13 cellular contexts compared by ENCODE assay signal in the genomic region with DNA sequence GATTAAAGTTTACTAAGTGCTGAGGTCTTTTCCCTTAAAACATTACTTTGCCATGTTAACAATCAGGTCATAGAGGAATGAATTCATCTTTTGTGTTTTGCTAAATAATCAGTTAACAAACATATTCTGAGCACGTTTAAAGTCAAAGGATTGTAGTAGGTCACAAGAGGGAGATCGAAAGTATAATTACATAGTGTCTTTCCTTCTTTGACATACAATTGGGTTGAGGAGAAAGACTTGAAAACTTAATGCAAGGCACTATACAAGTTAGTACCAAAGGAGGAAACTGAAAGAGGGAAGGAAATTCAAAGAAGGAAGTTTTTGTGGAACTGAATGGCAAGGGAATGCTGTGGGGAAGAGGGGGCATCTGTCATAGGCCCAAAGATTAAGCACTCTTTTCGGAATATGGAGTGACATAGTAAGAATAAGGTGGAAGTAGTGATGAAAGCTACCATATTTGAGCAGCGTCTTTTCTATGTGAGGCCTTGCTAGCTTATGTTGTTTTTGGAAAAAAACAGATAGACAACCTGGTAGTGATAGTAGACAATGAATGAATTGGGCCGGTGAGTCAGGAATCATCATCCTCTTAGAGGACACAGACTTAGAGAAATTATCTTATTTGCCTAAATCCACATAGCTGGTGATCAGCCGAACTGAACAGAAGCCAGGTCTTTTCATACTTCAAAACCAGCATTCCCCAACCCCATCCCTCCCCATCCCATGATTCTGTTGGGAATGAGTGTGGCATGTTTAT. TPM values are rescaled to one million over a fixed set of nuclear protein-coding genes. Genes with fewer than 3 reads are reported as not detected.
DNase-seq lines count a peak whose midpoint lies in the region; ATAC-seq, FAIRE-seq and TF ChIP-seq lines count a peak whose summit lies in the region.
"Had no signal": no experiment of that assay in that cellular context is flagged by ENCODE, and none has a peak within 500 bp of the region (broad histone marks: within the 10 kb centered on the region; RNA-seq: fewer than 3 reads in every experiment).

No MANE protein-coding gene starts in this region.

- TF ChIP-seq CTCF in K562 (IDR thresholded peaks at IDR 0.05 in 2 of 3, conservative IDR thresholded peaks at IDR 0.05 in 1 of 3; ENCODE audit: insufficient read depth in 2 of 3, low read depth in 1 of 3, low read length in 3 of 3) (no peak), natural killer cell (IDR thresholded peaks at IDR 0.05) (no peak), A673 (conservative IDR thresholded peaks at IDR 0.05; ENCODE audit: low read depth, low read length) (no peak), type B pancreatic cell (conservative IDR thresholded peaks at IDR 0.05) (no peak)

- H3K79me2 ChIP-seq in K562 (ENCODE audit: control insufficient read depth, insufficient read depth, low read length) = peaks cover 100% of the 10 kb centered on the region

- POLR2A ChIA-PET in K562 (lab: Yijun Ruan, JAX) (interaction anchor here (0.7 to 3.9 kb wide), 2 partner anchors 12 to 21 kb away, joined by 3 to 23 read pairs; no protein-coding TSS in a partner anchor), A673 (lab: Charles Lee; ENCODE audit: low non-redundant PET) (no interaction called here)

- no peak for TF ChIP-seq RAD21 in K562 (CRISPR knock-in tag; conservative IDR thresholded peaks at IDR 0.05 in 1 of 2, IDR thresholded peaks at IDR 0.05 in 1 of 2)

- DNase-seq in K562 (ENCODE audit: extremely low read depth in 1 of 4, low spot score in 3 of 4) (no peak), natural killer cell (no peak), A673 (ENCODE audit: low spot score) (no peak), type B pancreatic cell (ENCODE audit: extremely low spot score, unreplicated experiment) (no peak)
- DNase-seq in central memory CD4-positive, alpha-beta T cell = no peak
- DNase-seq in NK-92 treated with Interleukin-12 subunit alpha and Interleukin-12 subunit beta, amount 100 ng/mL, for 24 hours (lab: John Stamatoyannopoulos, UW) = no peak
- DNase-seq: MG63; stimulated activated CD4-positive, alpha-beta T cell treated with anti-CD3 and anti-CD28 coated beads, Interleukin-1b, Interleukin-23, amount 100 ng/mL, for 48 hours had no signal

- peaks cover 38 to 78% (median 60%) of the 10 kb centered on the region in 10 experiments for H3K4me1 ChIP-seq in BLaER1 treated with 17β-estradiol and CSF1 and Interleukin-3, amounts not matched to agents 10 nM and 100 nM
- H3K4me1 ChIP-seq in K562 (replicated peaks in 1 of 2; ENCODE audit: control insufficient read depth in 2 of 2, insufficient read depth in 2 of 2, low read length in 2 of 2) = peaks cover 14 to 52% of the 10 kb centered on the region in 2 experiments
- H3K4me1 ChIP-seq in A673 (ENCODE audit: insufficient read depth, low read length, poor library complexity, severe bottlenecking) = peaks cover 40% of the 10 kb centered on the region

- BruUV-seq in K562 (replicated peaks; lab: Mats Ljungman, UMichigan) (no TSS peak), A673 (replicated peaks; lab: Mats Ljungman, UMichigan) (no TSS peak)

- 26% methylated on average over 6 of the region's 6 CpGs for WGBS in K562 (ENCODE audit: insufficient coverage, low coverage, missing lambda C conversion rate)

- ATAC-seq in K562 (peak; percentile 18), natural killer cell (no peak)

- H3K27ac ChIP-seq in BLaER1 treated with 17β-estradiol and CSF1 and Interleukin-3, amounts not matched to agents 10 nM and 100 nM = no peak overlapping the region; a peak in 2 of 22 replicates
- H3K27ac ChIP-seq in KOPT-K1 (ENCODE audit: low read depth, low read length, poor library complexity, severe bottlenecking) = peak overlapping the region; percentile 25
- H3K27ac ChIP-seq in K562 (ENCODE audit: extremely low read depth, low read depth, low read length) = no peak overlapping the region; the same call in 2 of the 3 replicates
- no peak overlapping the region for H3K27ac ChIP-seq in A673 (ENCODE audit: low read depth, low read length, poor library complexity, severe bottlenecking)
- H3K27ac ChIP-seq: VCaP had no signal

- CTCF ChIA-PET in K562 (lab: Yijun Ruan, JAX; ENCODE audit: low intra/inter-chr PET ratio) (no interaction called here), A673 (lab: Charles Lee) (no interaction called here)

- no peak for TF ChIP-seq POLR2A in K562 (conservative IDR thresholded peaks at IDR 0.05)

- H3K27me3 Mint-ChIP-seq in natural killer cell (ENCODE audit: low read depth in 2 of 2) (no peaks in the 10 kb centered on the region), type B pancreatic cell (no peaks in the 10 kb centered on the region)

- no peaks in the 10 kb centered on the region for H3K27me3 ChIP-seq in BLaER1 treated with 17β-estradiol and CSF1 and Interleukin-3, amounts not matched to agents 10 nM and 100 nM
- H3K27me3 ChIP-seq in K562 (ENCODE audit: control insufficient read depth in 2 of 2, insufficient read depth in 2 of 2, low read length in 2 of 2) (no peaks in the 10 kb centered on the region), A673 (replicated peaks; ENCODE audit: insufficient read depth, low read depth, low read length, poor library complexity) (no peaks in the 10 kb centered on the region)
- H3K27me3 ChIP-seq: MG63 had no signal

- no peak overlapping the region for H3K9ac ChIP-seq in BLaER1 treated with 17β-estradiol and CSF1 and Interleukin-3, amounts not matched to agents 10 nM and 100 nM
- H3K9ac ChIP-seq in K562 (ENCODE audit: insufficient read depth in 1 of 2, low read depth in 2 of 2, low read length in 2 of 2) = no peak overlapping the region

- in situ Hi-C loops in K562 (cut with MboI) = no loop called here

- no peak for FAIRE-seq in K562 (lab: Jason Lieb, UNC)
- FAIRE-seq: GM18507, urothelium cell line had no signal

- peak overlapping the region; percentile 64 for H3K4me3 Mint-ChIP-seq in natural killer cell
- no peak overlapping the region for H3K4me3 Mint-ChIP-seq in type B pancreatic cell

- no peaks in the 10 kb centered on the region for H3K9me3 Mint-ChIP-seq in natural killer cell
- H3K9me3 Mint-ChIP-seq in type B pancreatic cell = no peaks in the 10 kb centered on the region

- H3K9me3 ChIP-seq in BLaER1 treated with 17β-estradiol and CSF1 and Interleukin-3, amounts not matched to agents 10 nM and 100 nM (replicated peaks in 1 of 11) = no peaks in the 10 kb centered on the region; a peak in 1 of 22 replicates
- H3K9me3 ChIP-seq in KOPT-K1 (ENCODE audit: insufficient read depth, low read length, poor library complexity, severe bottlenecking) (no peaks in the 10 kb centered on the region), K562 (replicated peaks; ENCODE audit: control insufficient read depth, insufficient read depth, low read depth, low read length) (no peaks in the 10 kb centered on the region), A673 (ENCODE audit: low read depth, low read length, poor library complexity, severe bottlenecking) (no peaks in the 10 kb centered on the region)
- H3K9me3 ChIP-seq: MG63 had no signal

- H3K4me1 Mint-ChIP-seq in natural killer cell (peaks cover 78 to 84% of the 10 kb centered on the region in 2 donors), type B pancreatic cell (ENCODE audit: unreplicated experiment) (peaks cover 50% of the 10 kb centered on the region)

- H3K36me3 Mint-ChIP-seq in natural killer cell (no peaks in the 10 kb centered on the region), type B pancreatic cell (no peaks in the 10 kb centered on the region)

- peak overlapping the region; percentile 12 to 67 (median 54); a peak in 19 of 22 replicates for H3K4me2 ChIP-seq in BLaER1 treated with 17β-estradiol and CSF1 and Interleukin-3, amounts not matched to agents 10 nM and 100 nM
- peak overlapping the region; percentile 33; the same call in 1 of the 2 replicates for H3K4me2 ChIP-seq in K562 (ENCODE audit: insufficient read depth, low read length)

- H2AFZ ChIP-seq in K562 (ENCODE audit: low read depth, low read length) = no peak overlapping the region

- peaks cover 62 to 98% (median 89%) of the 10 kb centered on the region in 11 experiments; a peak in 21 of 22 replicates for H4K20me1 ChIP-seq in BLaER1 treated with 17β-estradiol and CSF1 and Interleukin-3, amounts not matched to agents 10 nM and 100 nM
- H4K20me1 ChIP-seq in K562 (replicated peaks; ENCODE audit: control insufficient read depth, insufficient read depth, low read length) = peaks cover 55% of the 10 kb centered on the region

- H3K36me3 ChIP-seq in BLaER1 treated with 17β-estradiol and CSF1 and Interleukin-3, amounts not matched to agents 10 nM and 100 nM = peaks cover 0 to 6% (median 0%) of the 10 kb centered on the region in 11 experiments; a peak in 1 of 22 replicates
- H3K36me3 ChIP-seq in KOPT-K1 (ENCODE audit: insufficient read depth, low read length) (peaks cover 41% of the 10 kb centered on the region), K562 (ENCODE audit: control insufficient read depth, insufficient read depth, low read length) (peaks cover 40% of the 10 kb centered on the region), A673 (ENCODE audit: insufficient read depth, low read length, poor library complexity, severe bottlenecking) (no peaks in the 10 kb centered on the region)

- peaks cover 9% of the 10 kb centered on the region for H3K9me1 ChIP-seq in K562 (ENCODE audit: control insufficient read depth, insufficient read depth, low read length)

- H3K27ac Mint-ChIP-seq in natural killer cell (peak overlapping the region; percentile 81 to 84), type B pancreatic cell (no peak overlapping the region)

- intact Hi-C loops in K562 (cut with micrococcal nuclease) = loop anchor here (10.0 kb wide), 2 partner anchors 886 to 1674 kb away; partner anchors contain the start of genes RAP2B and SELENOT
- intact Hi-C loops in natural killer cell (cut with micrococcal nuclease) = loop anchor here (5.0 to 10.0 kb wide), 2 partner anchors 37 to 126 kb away; no protein-coding TSS in a partner anchor
- intact Hi-C loops in A673 (cut with micrococcal nuclease; ENCODE audit: unreplicated experiment) = no loop called here

- no peak for TF ChIP-seq EP300 in K562 (IDR thresholded peaks at IDR 0.05; ENCODE audit: low read length)

- no peak overlapping the region for H3K4me3 ChIP-seq in BLaER1 treated with 17β-estradiol and CSF1 and Interleukin-3, amounts not matched to agents 10 nM and 100 nM
- H3K4me3 ChIP-seq in K562 (no peak overlapping the region), A673 (ENCODE audit: low read depth, low read length, poor library complexity, severe bottlenecking) (no peak overlapping the region)
- H3K4me3 ChIP-seq: MG63 had no signal

RNA-seq across cellular contexts. Expression of gene MBNL1, which starts 10.1 kb away (rescaled TPM):
- total RNA-seq in K562 (2011; cell fraction: chromatin; rRNA removed; ENCODE audit: low replicate concordance) = 337 and 524 TPM in 2 replicates
- 154 and 188 TPM in 2 replicates for total RNA-seq in K562 (2011; cell fraction: nucleolus; rRNA removed)
- total RNA-seq in K562 (2011; cell fraction: nucleoplasm; rRNA removed) = 277 and 417 TPM in 2 replicates
- 240 and 243 TPM in 2 replicates for total RNA-seq in K562 (2014; rRNA removed)
- 220 and 241 TPM in 2 replicates for total RNA-seq in K562 (2014; rRNA removed; fragmentation: Illumina TruSeq; extraction: Trizol)
- total RNA-seq in K562 (2015; rRNA removed; fragmentation: Illumina TruSeq; extraction: Trizol) = 220 and 243 TPM in 2 replicates
- 217 and 231 TPM in 2 replicates for total RNA-seq in K562 (2021)
- polyA plus RNA-seq in K562 (2011; rRNA removed) = 116 and 133 TPM in 2 replicates
- 101 and 150 TPM in 2 replicates for polyA plus RNA-seq in K562 (2011; cell fraction: cytosol; rRNA removed)
- 108 and 135 TPM in 2 replicates for polyA plus RNA-seq in K562 (2011; cell fraction: nucleus; rRNA removed)
- polyA plus RNA-seq in K562 (2012) = 74.4 and 91.9 TPM in 2 replicates
- 202 and 221 TPM in 2 replicates for polyA plus RNA-seq in K562 (2014; fragmentation: Illumina TruSeq; extraction: Trizol)
- polyA plus RNA-seq in K562 (2014; fragmentation: Nextera tagmentation; extraction: Ambion mirVana) = 10 to 100 TPM; 70.3 to 87.3 TPM
- polyA plus RNA-seq in K562 (2014; rRNA removed) = 104 and 107 TPM in 2 replicates
- 431 and 448 TPM in 2 replicates for polyA minus RNA-seq in K562 (2011; rRNA and poly(A)+ RNA removed)
- polyA minus RNA-seq in K562 (2011; cell fraction: cytosol; rRNA and poly(A)+ RNA removed) = 216 and 268 TPM in 2 replicates
- 326 and 485 TPM in 2 replicates for polyA minus RNA-seq in K562 (2011; cell fraction: nucleus; rRNA and poly(A)+ RNA removed)
- 100 to 1,000 TPM; 600 to 704 (median 607) TPM for total RNA-seq in natural killer cell
- total RNA-seq in A673 (2021) = 99.6 and 117 TPM in 2 replicates
- 61.2 and 69.4 TPM in 2 replicates for total RNA-seq in type B pancreatic cell (ENCODE audit: low replicate concordance)
